In the genomic region with DNA sequence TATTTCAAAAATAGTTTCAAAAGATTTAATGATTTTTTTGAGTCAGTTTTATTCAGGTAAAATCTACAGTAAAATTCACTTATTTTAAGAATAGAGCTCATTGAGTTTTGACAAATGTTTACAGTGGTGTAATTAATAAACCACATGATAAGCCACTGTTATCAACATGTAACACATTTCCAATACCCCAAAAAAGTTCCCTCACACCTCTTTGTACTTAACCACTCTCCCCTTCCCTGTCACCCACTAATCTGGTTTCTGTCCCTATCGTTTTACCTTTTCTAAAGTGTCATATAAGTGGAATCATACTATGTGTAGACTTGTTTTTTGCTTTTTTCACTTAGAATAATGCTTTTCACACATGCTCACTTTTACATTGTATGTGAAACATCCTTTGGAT, we compare ENCODE assay signal across 21 cellular contexts.
"Had no signal": no experiment of that assay in that cellular context is flagged by ENCODE, and none has a peak within 500 bp of the region (broad histone marks: within the 10 kb centered on the region; RNA-seq: fewer than 3 reads in every experiment).

No MANE protein-coding gene starts in this region.

- DNase-seq: foreskin keratinocyte; head of caudate nucleus; left colon; left ventricle myocardium superior; mesenchymal stem cell; midbrain; psoas muscle; retina; stimulated activated CD4-positive, alpha-beta T cell treated with anti-CD3 and anti-CD28 coated beads, Interleukin-2, amount 100 ng/mL, for 24 hours; stimulated activated CD4-positive, alpha-beta T cell treated with anti-CD3 and anti-CD28 coated beads, Interleukin-4, amount 100 ng/mL, for 4 hours; stimulated activated naive B cell treated with anti-CD40 and anti-IgM and Interleukin-4, amounts not matched to agents 10 μg/mL and 1 μg/mL and 100 μg/mL, for 72 hours; stimulated activated naive CD8-positive, alpha-beta T cell treated with anti-CD3 and anti-CD28 coated beads, Interleukin-15, amount 100 ng/mL, for 72 hours; testis; upper lobe of right lung had no signal

- H3K4me3 ChIP-seq: hepatocyte, lung, psoas muscle, testis, tibial nerve, upper lobe of right lung, vagina had no signal

- H3K36me3 ChIP-seq: neutrophil had no signal

- H3K27ac Mint-ChIP-seq: dendritic cell treated with granulocyte-macrophage colony-stimulating factor and Interleukin-4, amounts not matched to agents 40 ng/mL and 50 ng/mL, for 4 days; stimulated activated naive B cell treated with anti-CD40 and anti-IgM and Interleukin-4, amounts not matched to agents 10 μg/mL and 1 μg/mL and 100 μg/mL, for 72 hours; stimulated activated naive CD8-positive, alpha-beta T cell treated with anti-CD3 and anti-CD28 coated beads, Interleukin-15, amount 100 ng/mL, for 72 hours had no signal

- H3K9me3 Mint-ChIP-seq: stimulated activated naive CD8-positive, alpha-beta T cell treated with anti-CD3 and anti-CD28 coated beads, Interleukin-15, amount 100 ng/mL, for 72 hours had no signal

- H3K27ac ChIP-seq: foreskin keratinocyte, hepatocyte, neutrophil, psoas muscle, testis, tibial nerve, upper lobe of right lung, vagina had no signal

- H3K4me3 Mint-ChIP-seq: dendritic cell treated with granulocyte-macrophage colony-stimulating factor and Interleukin-4, amounts not matched to agents 40 ng/mL and 50 ng/mL, for 4 days; stimulated activated naive B cell treated with anti-CD40 and anti-IgM and Interleukin-4, amounts not matched to agents 10 μg/mL and 1 μg/mL and 100 μg/mL, for 72 hours; stimulated activated naive CD8-positive, alpha-beta T cell treated with anti-CD3 and anti-CD28 coated beads, Interleukin-15, amount 100 ng/mL, for 72 hours had no signal

- H3K27me3 ChIP-seq: foreskin keratinocyte, hepatocyte, neutrophil, testis, tibial nerve, upper lobe of right lung, vagina had no signal

- H3K27me3 Mint-ChIP-seq: dendritic cell treated with granulocyte-macrophage colony-stimulating factor and Interleukin-4, amounts not matched to agents 40 ng/mL and 50 ng/mL, for 4 days; stimulated activated naive B cell treated with anti-CD40 and anti-IgM and Interleukin-4, amounts not matched to agents 10 μg/mL and 1 μg/mL and 100 μg/mL, for 72 hours; stimulated activated naive CD8-positive, alpha-beta T cell treated with anti-CD3 and anti-CD28 coated beads, Interleukin-15, amount 100 ng/mL, for 72 hours had no signal

- ATAC-seq: foreskin keratinocyte; left colon; left ventricle myocardium superior; psoas muscle; sciatic nerve; stimulated activated naive B cell treated with anti-CD40 and anti-IgM and Interleukin-4, amounts not matched to agents 10 μg/mL and 1 μg/mL and 100 μg/mL, for 72 hours; stimulated activated naive CD8-positive, alpha-beta T cell treated with anti-CD3 and anti-CD28 coated beads, Interleukin-15, amount 100 ng/mL, for 72 hours; upper lobe of right lung had no signal

- H3K9me3 ChIP-seq: neutrophil, psoas muscle, testis, tibial nerve, upper lobe of right lung, vagina had no signal

- H3K4me1 ChIP-seq: foreskin keratinocyte, psoas muscle, testis, vagina had no signal
